8 cellular contexts compared by ENCODE assay signal in the genomic region with DNA sequence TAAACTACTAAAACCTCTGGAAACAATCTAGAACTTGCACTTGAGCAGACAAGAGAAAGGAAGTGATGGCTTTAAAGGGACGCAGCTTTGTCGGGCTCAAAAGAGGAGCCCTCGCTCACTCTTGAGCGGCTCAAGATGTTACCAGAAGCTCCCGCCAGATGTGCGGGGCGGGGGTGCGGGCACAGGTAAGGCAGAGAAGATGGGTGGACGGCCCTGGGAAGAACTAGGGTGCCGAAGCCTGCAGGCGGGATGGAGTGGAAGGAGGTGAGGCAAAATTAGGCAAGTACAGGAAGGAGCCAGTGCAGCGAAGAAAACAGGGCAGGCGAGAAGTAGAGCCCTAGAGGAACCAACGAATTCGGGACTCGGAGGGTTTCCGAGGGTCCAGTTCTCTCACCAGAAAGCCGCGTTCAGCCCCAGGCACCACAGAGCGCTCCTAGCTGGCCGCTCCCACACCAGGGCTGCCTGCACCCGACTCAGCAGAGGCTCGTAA. TPM values are rescaled to one million over a fixed set of nuclear protein-coding genes. Genes with fewer than 3 reads are reported as not detected.
DNase-seq lines count a peak whose midpoint lies in the region; ATAC-seq and TF ChIP-seq lines count a peak whose summit lies in the region.

No MANE protein-coding gene starts in this region.

- peak overlapping the region; percentile 79 for H3K18ac ChIP-seq in trophoblast cell (ENCODE audit: low read length)

- peak overlapping the region; percentile 50 for H2BK120ac ChIP-seq in trophoblast cell (ENCODE audit: insufficient read depth, low read length, poor library complexity)

- H3K4me2 ChIP-seq in trophoblast cell (ENCODE audit: low read length), result peak overlapping the region; percentile 90

- peaks cover 0 to 5% of the 10 kb centered on the region in 2 experiments for H3K4me1 ChIP-seq in trophoblast cell (ENCODE audit: control insufficient read depth in 1 of 2, insufficient read depth in 2 of 2, low read length in 2 of 2)

- peak overlapping the region; percentile 98 for H3K27ac Mint-ChIP-seq in activated B cell treated with CpG ODN at 0.5 μM for 24 hours

- WGBS in trophoblast cell (ENCODE audit: extremely low coverage, insufficient coverage, insufficient read length), result no CpG with 5 or more reads among the region's 23 CpGs

- intact Hi-C loops in activated B cell treated with CpG ODN at 0.5 μM for 24 hours (cut with micrococcal nuclease), result loop anchor here (1.0 to 5.0 kb wide), 5 partner anchors 30 to 97 kb away; partner anchors contain the start of gene TUBG2

- H2BK5ac ChIP-seq in trophoblast cell (ENCODE audit: low read depth, low read length, poor library complexity), result peak overlapping the region; percentile 51

- peak overlapping the region; percentile 66 for H3K23ac ChIP-seq in trophoblast cell (ENCODE audit: low read length)

- peaks cover 8% of the 10 kb centered on the region for H3K79me1 ChIP-seq in trophoblast cell (ENCODE audit: low read length)

- H3K27me3 Mint-ChIP-seq in activated B cell treated with CpG ODN at 0.5 μM for 24 hours, result no peaks in the 10 kb centered on the region

- peak overlapping the region; percentile 70 for H3K14ac ChIP-seq in trophoblast cell (ENCODE audit: low read length)

- TF ChIP-seq CTCF in activated B cell treated with CpG ODN at 0.5 μM for 24 hours (IDR thresholded peaks at IDR 0.05), result no peak
- no peak for TF ChIP-seq CTCF in fibroblast of villous mesenchyme (IDR thresholded peaks at IDR 0.05; ENCODE audit: insufficient read depth, low read depth, low read length)

- peak overlapping the region; percentile 84 for H4K91ac ChIP-seq in trophoblast cell (ENCODE audit: low read depth, low read length)

- H3K36me3 Mint-ChIP-seq in activated B cell treated with CpG ODN at 0.5 μM for 24 hours (ENCODE audit: low read depth), result peaks cover 33% of the 10 kb centered on the region

- peaks cover 52% of the 10 kb centered on the region for H3K4me1 Mint-ChIP-seq in activated B cell treated with CpG ODN at 0.5 μM for 24 hours

- peak; percentile 16 for DNase-seq in stimulated activated CD4-positive, alpha-beta T cell treated with anti-CD3 and anti-CD28 coated beads, Interleukin-1b, Interleukin-23, amount 100 ng/mL, for 48 hours
- no peak for DNase-seq in stimulated activated CD4-positive, alpha-beta T cell treated with anti-CD3 and anti-CD28 coated beads, Interleukin-2, amount 100 ng/mL, for 48 hours
- DNase-seq in activated B cell treated with CpG ODN at 0.5 μM for 24 hours (no peak), fibroblast of villous mesenchyme (ENCODE audit: low read depth) (peak; percentile 27), trophoblast cell (peak in 1 of 2 donors; percentile 26), islet precursor cell (no peak)
- DNase-seq in activated effector memory CD4-positive, alpha-beta T cell treated with anti-CD3 and anti-CD28 coated beads, Interleukin-2, amount 50 U/mL, for 16 hours, result no peak

- CTCF ChIA-PET in activated B cell treated with CpG ODN at 0.5 μM for 24 hours (lab: Charles Lee), result interaction anchor here (1.0 to 2.7 kb wide), 7 partner anchors 10 to 215 kb away, joined by 3 to 32 read pairs (median 5); partner anchors contain the start of genes BECN1 and PSMC3IP

- H3K79me2 ChIP-seq in trophoblast cell (ENCODE audit: control insufficient read depth, insufficient read depth, low read length, poor library complexity), result peaks cover 8% of the 10 kb centered on the region

- no peak overlapping the region for H2BK12ac ChIP-seq in trophoblast cell (ENCODE audit: low read length)

- H3K4ac ChIP-seq in trophoblast cell (ENCODE audit: low read depth, low read length), result peak overlapping the region; percentile 77

- H4K8ac ChIP-seq in trophoblast cell (ENCODE audit: low read depth, low read length), result peak overlapping the region; percentile 89

- peak overlapping the region; percentile 38 for H2AFZ ChIP-seq in trophoblast cell (ENCODE audit: insufficient read depth, low read length, poor library complexity)

- no peaks in the 10 kb centered on the region for H3K27me3 ChIP-seq in trophoblast cell (ENCODE audit: insufficient read depth, low read length)

- H3K36me3 ChIP-seq in trophoblast cell (ENCODE audit: control insufficient read depth in 1 of 2, insufficient read depth in 2 of 2, low read length in 2 of 2), result peaks cover 15 to 19% of the 10 kb centered on the region in 2 experiments

- H3K27ac ChIP-seq in trophoblast cell (ENCODE audit: low read depth, low read length), result peak overlapping the region; percentile 67

- H2AK5ac ChIP-seq in trophoblast cell (ENCODE audit: low read length), result peak overlapping the region; percentile 45

- ATAC-seq in HG03280 (IDR thresholded peaks at IDR 0.05; ENCODE audit: unreplicated experiment), result peak; percentile 35
- ATAC-seq in activated B cell treated with CpG ODN at 0.5 μM for 24 hours (ENCODE audit: low read depth), result peak; percentile 49

- peak overlapping the region; percentile 97 for H3K9ac ChIP-seq in trophoblast cell (ENCODE audit: low read length)

- H3K9me3 ChIP-seq in trophoblast cell (ENCODE audit: insufficient read depth, low read depth, low read length), result peaks cover 2% of the 10 kb centered on the region

- H3K4me3 Mint-ChIP-seq in activated B cell treated with CpG ODN at 0.5 μM for 24 hours, result peak overlapping the region; percentile 100

- no peaks in the 10 kb centered on the region for H3K9me3 Mint-ChIP-seq in activated B cell treated with CpG ODN at 0.5 μM for 24 hours

- POLR2A ChIA-PET in activated B cell treated with CpG ODN at 0.5 μM for 24 hours (lab: Charles Lee), result interaction anchor here (0.6 to 3.3 kb wide), 28 partner anchors 9 to 759 kb away, joined by 3 to 43 read pairs (median 5); partner anchors contain the start of genes BECN1, NAGLU, PLEKHH3 and PSMC3IP

- peak overlapping the region; percentile 84 for H4K12ac ChIP-seq in trophoblast cell (ENCODE audit: low read depth, low read length)

- H3K4me3 ChIP-seq in fibroblast of villous mesenchyme (ENCODE audit: low read depth, low read length), result peak overlapping the region; percentile 91
- H3K4me3 ChIP-seq in trophoblast cell (ENCODE audit: low read depth, low read length), result peak overlapping the region; percentile 97

RNA-seq across cellular contexts. Expression of gene RETREG3, which starts 0.4 kb away (rescaled TPM):
- total RNA-seq in activated B cell treated with CpG ODN at 0.5 μM for 24 hours, result 60.0 and 63.5 TPM in 2 replicates
- 59.9 and 80.3 TPM in 2 replicates for total RNA-seq in fibroblast of villous mesenchyme
- polyA plus RNA-seq in trophoblast cell (2013), result 36.8 and 39.1 TPM in 2 replicates

RNA-seq across cellular contexts. Expression of gene TUBG1, which starts 0.7 kb away (rescaled TPM):
- total RNA-seq in activated B cell treated with CpG ODN at 0.5 μM for 24 hours (25.0 and 26.8 TPM in 2 replicates), fibroblast of villous mesenchyme (36.1 and 52.2 TPM in 2 replicates)
- polyA plus RNA-seq in trophoblast cell (2013), result 70.1 and 72.5 TPM in 2 replicates

RNA-seq across cellular contexts. Expression of gene PSMC3IP, which starts 31.2 kb away (rescaled TPM):
- total RNA-seq in activated B cell treated with CpG ODN at 0.5 μM for 24 hours (9.0 and 10.8 TPM in 2 replicates), fibroblast of villous mesenchyme (3.9 and 4.8 TPM in 2 replicates)
- polyA plus RNA-seq in trophoblast cell (2013), result 15.2 and 16.2 TPM in 2 replicates

RNA-seq across cellular contexts. Expression of gene MLX, which starts 41.8 kb away (rescaled TPM):
- total RNA-seq in activated B cell treated with CpG ODN at 0.5 μM for 24 hours (53.4 and 59.7 TPM in 2 replicates), fibroblast of villous mesenchyme (31.2 and 47.5 TPM in 2 replicates)
- 37.8 and 38.0 TPM in 2 replicates for polyA plus RNA-seq in trophoblast cell (2013)

RNA-seq across cellular contexts. Expression of gene COASY, which starts 46.8 kb away (rescaled TPM):
- total RNA-seq in activated B cell treated with CpG ODN at 0.5 μM for 24 hours, result 82.4 and 94.9 TPM in 2 replicates
- total RNA-seq in fibroblast of villous mesenchyme, result 18.0 and 22.0 TPM in 2 replicates
- polyA plus RNA-seq in trophoblast cell (2013), result 136 and 137 TPM in 2 replicates

Comparison
In these comparisons a context has a peak if more than half of its experiments do, and no peak if none do; other contexts are left out.
1. DNase-seq: peak in stimulated activated CD4-positive, alpha-beta T cell treated with anti-CD3 and anti-CD28 coated beads, Interleukin-1b, Interleukin-23, amount 100 ng/mL, for 48 hours (single experiment) and fibroblast of villous mesenchyme (single experiment); none in stimulated activated CD4-positive, alpha-beta T cell treated with anti-CD3 and anti-CD28 coated beads, Interleukin-2, amount 100 ng/mL, for 48 hours (0 of 2), activated B cell treated with CpG ODN at 0.5 μM for 24 hours (single experiment), activated effector memory CD4-positive, alpha-beta T cell treated with anti-CD3 and anti-CD28 coated beads, Interleukin-2, amount 50 U/mL, for 16 hours (single experiment) and islet precursor cell (single experiment).